ENCODE assay signal across 23 cellular contexts in the genomic region with DNA sequence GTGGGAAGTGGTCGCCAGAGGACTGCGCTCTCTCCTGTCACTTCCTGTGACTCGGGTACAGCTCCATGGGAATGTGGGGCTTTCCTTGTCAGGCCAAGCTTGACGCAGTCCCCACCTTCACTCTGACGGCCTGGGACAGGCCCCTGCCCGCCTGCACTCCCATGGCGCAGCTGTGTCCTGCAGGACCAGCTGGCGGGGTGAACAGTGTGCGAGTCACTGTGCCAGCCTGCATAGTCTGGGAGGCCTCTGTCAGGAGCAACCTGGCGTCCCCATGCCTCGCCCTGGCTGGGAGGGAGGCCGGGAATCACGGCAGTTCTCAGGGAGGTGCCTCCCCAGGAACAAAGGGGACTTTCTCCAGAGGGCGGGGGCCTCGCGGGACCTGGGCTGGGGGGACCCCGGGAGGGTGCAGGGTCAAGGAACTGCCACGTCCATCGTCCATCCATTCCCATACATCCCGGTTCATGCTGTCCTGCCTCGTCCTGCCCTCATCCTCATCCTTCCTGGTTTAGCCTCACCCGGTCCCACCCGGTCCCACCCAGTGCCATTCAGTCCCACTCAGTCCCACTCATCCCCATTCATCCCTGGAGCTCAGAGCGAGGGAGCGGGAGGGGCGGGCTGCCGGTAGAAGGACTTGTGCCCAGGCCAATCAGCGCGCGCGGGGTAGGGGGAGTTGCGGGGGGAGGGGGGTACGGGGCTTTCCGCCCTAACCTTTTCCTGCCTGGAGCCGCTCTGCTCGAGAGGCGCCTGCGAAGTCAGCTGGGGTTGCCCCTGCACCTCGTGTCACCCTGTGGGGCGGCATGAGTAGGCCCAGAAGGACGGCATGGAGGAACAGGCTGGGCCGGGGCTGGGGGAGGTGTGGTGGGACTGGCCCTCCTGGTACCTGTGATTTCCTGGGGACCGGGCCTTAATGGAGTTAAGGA. TPM values are rescaled to one million over a fixed set of nuclear protein-coding genes. Genes with fewer than 3 reads are reported as not detected.
DNase-seq lines count a peak whose midpoint lies in the region; ATAC-seq and TF ChIP-seq lines count a peak whose summit lies in the region.
"Had no signal": no experiment of that assay in that cellular context is flagged by ENCODE, and none has a peak within 500 bp of the region (broad histone marks: within the 10 kb centered on the region; RNA-seq: fewer than 3 reads in every experiment).

No MANE protein-coding gene starts in this region.

- CTCF ChIA-PET in mammary epithelial cell (lab: Charles Lee; ENCODE audit: low non-redundant PET), result no interaction called here

- H3K9ac ChIP-seq in mammary epithelial cell (ENCODE audit: insufficient read depth, low read length), result no peak overlapping the region

- H4K20me1 ChIP-seq in mammary epithelial cell (ENCODE audit: insufficient read depth, low read length), result no peaks in the 10 kb centered on the region

- in situ Hi-C loops in mammary epithelial cell (cut with MboI; ENCODE audit: low sequenced_read_pairs in 2 of 2), result loop anchor here in 1 of 2 donors (5.0 kb wide), 1 partner anchor 48 kb away; no protein-coding TSS in a partner anchor

- dilution Hi-C loops in mammary epithelial cell (cut with HindIII; ENCODE audit: low sequenced_read_pairs), result loop anchor here (5.0 to 10.0 kb wide), 5 partner anchors 43 to 630 kb away; partner anchors contain the start of genes FLYWCH2, PRSS27 and ZG16B

- BruUV-seq in mammary epithelial cell (replicated peaks; lab: Mats Ljungman, UMichigan), result no TSS peak

- WGBS in mammary epithelial cell (ENCODE audit: low coverage, missing lambda C conversion rate), result 37% methylated on average over 10 of the region's 43 CpGs
- WGBS in aorta, 2 donors, result 76 to 77% methylated on average over 33 to 43 of the region's 43 CpGs
- WGBS in body of pancreas, 2 donors, result 77 to 81% methylated on average over 30 to 36 of the region's 43 CpGs
- 65% methylated on average over 32 of the region's 43 CpGs for WGBS in suprapubic skin

- no peak for TF ChIP-seq EP300 in suprapubic skin (IDR thresholded peaks at IDR 0.05)

- DNase-seq in mammary epithelial cell, result peak; percentile 78
- no peak for DNase-seq in breast epithelium (ENCODE audit: low spot score in 2 of 2)
- peak; percentile 54 for DNase-seq in endothelial cell (ENCODE audit: low spot score)
- DNase-seq in medulla oblongata (ENCODE audit: extremely low spot score), result peak; percentile 41
- DNase-seq in aorta, result no peak
- DNase-seq in body of pancreas, result no peak
- DNase-seq in suprapubic skin (ENCODE audit: low spot score in 2 of 2), result no peak
- DNase-seq in COR-L47 (lab: John Stamatoyannopoulos, UW), result no peak
- DNase-seq: activated CD4-positive, alpha-beta T cell treated with anti-CD3 and anti-CD28 coated beads for 4 hours; activated gamma-delta T cell treated with Interleukin-2 at 50 U/mL for 16 hours; DMS153; HCEC 1CT; kidney; MG63; NCI-H2029; NCI-H526 treated with DMSO at 0.1 percent for 48 hours; stimulated activated naive CD4-positive, alpha-beta T cell treated with Interleukin-2 at 50 U/mL for 16 hours; upper lobe of right lung had no signal

- H3K4me3 Mint-ChIP-seq in endothelial cell (ENCODE audit: unreplicated experiment), result no peak overlapping the region
- H3K4me3 Mint-ChIP-seq: neural crest cell had no signal

- H2AFZ ChIP-seq in mammary epithelial cell (ENCODE audit: low read depth, low read length), result no peak overlapping the region

- intact Hi-C loops in mammary epithelial cell (cut with micrococcal nuclease) (loop anchor here (5.0 kb wide), 1 partner anchor 37 kb away; the partner anchor contains the start of gene KREMEN2), breast epithelium (cut with DNase I; ENCODE audit: low total_unique reads) (loop anchor here (10.0 kb wide), 1 partner anchor 50 kb away; no protein-coding TSS in a partner anchor), aorta (cut with DNase I) (no loop called here), body of pancreas (cut with DNase I) (no loop called here)

- peak overlapping the region; percentile 47 for H3K27ac ChIP-seq in mammary epithelial cell (ENCODE audit: insufficient read depth, low read depth, low read length)
- no peak overlapping the region for H3K27ac ChIP-seq in breast epithelium
- no peak overlapping the region for H3K27ac ChIP-seq in aorta (ENCODE audit: low read depth in 1 of 2, low read length in 2 of 2)
- H3K27ac ChIP-seq in body of pancreas, result no peak overlapping the region
- no peak overlapping the region for H3K27ac ChIP-seq in suprapubic skin
- H3K27ac ChIP-seq: BLaER1 treated with 17β-estradiol and CSF1 and Interleukin-3, amounts not matched to agents 10 nM and 100 nM; gastroesophageal sphincter; upper lobe of right lung had no signal

- H3K27me3 ChIP-seq in mammary epithelial cell (ENCODE audit: insufficient read depth, low read length) (no peaks in the 10 kb centered on the region), breast epithelium (no peaks in the 10 kb centered on the region), aorta (ENCODE audit: control insufficient read depth in 1 of 2, insufficient read depth in 2 of 2, low read length in 1 of 2) (no peaks in the 10 kb centered on the region), body of pancreas (no peaks in the 10 kb centered on the region), suprapubic skin (no peaks in the 10 kb centered on the region)
- H3K27me3 ChIP-seq: BLaER1 treated with 17β-estradiol and CSF1 and Interleukin-3, amounts not matched to agents 10 nM and 100 nM; gastroesophageal sphincter; MG63; upper lobe of right lung had no signal

- no peak overlapping the region for H3K4me3 ChIP-seq in mammary epithelial cell (replicated peaks in 1 of 3; ENCODE audit: insufficient read depth in 1 of 3, low read depth in 2 of 3, low read length in 3 of 3)
- no peak overlapping the region for H3K4me3 ChIP-seq in breast epithelium
- no peak overlapping the region for H3K4me3 ChIP-seq in aorta (ENCODE audit: low read length in 2 of 2)
- H3K4me3 ChIP-seq in body of pancreas, result no peak overlapping the region
- H3K4me3 ChIP-seq in suprapubic skin, result no peak overlapping the region
- H3K4me3 ChIP-seq: BLaER1 treated with 17β-estradiol and CSF1 and Interleukin-3, amounts not matched to agents 10 nM and 100 nM; gastroesophageal sphincter; MG63; upper lobe of right lung had no signal

- TF ChIP-seq CTCF in mammary epithelial cell (conservative IDR thresholded peaks at IDR 0.05 in 1 of 2, IDR thresholded peaks at IDR 0.05 in 1 of 2; ENCODE audit: extremely low read depth in 1 of 2, insufficient read depth in 1 of 2, low read depth in 1 of 2, low read length in 2 of 2) (no peak), breast epithelium (IDR thresholded peaks at IDR 0.05) (no peak), endothelial cell (IDR thresholded peaks at IDR 0.05; ENCODE audit: unreplicated experiment) (no peak), body of pancreas (IDR thresholded peaks at IDR 0.05) (no peak), suprapubic skin (IDR thresholded peaks at IDR 0.05) (no peak)

- peaks cover 8% of the 10 kb centered on the region for H3K27me3 Mint-ChIP-seq in endothelial cell (ENCODE audit: unreplicated experiment)

- H3K79me2 ChIP-seq in mammary epithelial cell (ENCODE audit: insufficient read depth, low read length), result peaks cover 2% of the 10 kb centered on the region

- H3K36me3 ChIP-seq in mammary epithelial cell (ENCODE audit: insufficient read depth, low read length), result no peaks in the 10 kb centered on the region
- no peaks in the 10 kb centered on the region for H3K36me3 ChIP-seq in breast epithelium
- peaks cover 0 to 6% of the 10 kb centered on the region in 2 donors for H3K36me3 ChIP-seq in aorta (ENCODE audit: control insufficient read depth in 1 of 2, insufficient read depth in 2 of 2, low read length in 1 of 2)
- H3K36me3 ChIP-seq in body of pancreas (replicated peaks in 1 of 2; ENCODE audit: insufficient read depth in 1 of 2, low read depth in 2 of 2), result no peaks in the 10 kb centered on the region
- H3K36me3 ChIP-seq in suprapubic skin, result peaks cover 16% of the 10 kb centered on the region

- H3K36me3 Mint-ChIP-seq in endothelial cell (ENCODE audit: low read depth, unreplicated experiment), result peaks cover 20% of the 10 kb centered on the region

- H3K4me1 ChIP-seq in mammary epithelial cell (ENCODE audit: insufficient read depth, low read length) (peaks cover 18% of the 10 kb centered on the region), breast epithelium (no peaks in the 10 kb centered on the region), aorta (ENCODE audit: control insufficient read depth in 1 of 2, insufficient read depth in 2 of 2, low read length in 2 of 2) (no peaks in the 10 kb centered on the region), body of pancreas (peaks cover 5% of the 10 kb centered on the region), suprapubic skin (peaks cover 18% of the 10 kb centered on the region)

- no peak overlapping the region for H3K4me2 ChIP-seq in mammary epithelial cell (ENCODE audit: insufficient read depth, low read depth, low read length)

- ATAC-seq in aorta (ENCODE audit: low FRiP score) (peak; percentile 16), body of pancreas (no peak)
- ATAC-seq: gastroesophageal sphincter, HepG2, upper lobe of right lung had no signal

- H3K9me3 Mint-ChIP-seq in endothelial cell (ENCODE audit: unreplicated experiment), result no peaks in the 10 kb centered on the region
- H3K9me3 Mint-ChIP-seq: neural crest cell had no signal

- H3K4me1 Mint-ChIP-seq in endothelial cell (ENCODE audit: unreplicated experiment), result peaks cover 11% of the 10 kb centered on the region

- no peak overlapping the region for H3K27ac Mint-ChIP-seq in endothelial cell (ENCODE audit: unreplicated experiment)

- no peaks in the 10 kb centered on the region for H3K9me3 ChIP-seq in mammary epithelial cell (replicated peaks; ENCODE audit: insufficient read depth, low read length)
- H3K9me3 ChIP-seq in breast epithelium, result no peaks in the 10 kb centered on the region
- H3K9me3 ChIP-seq in aorta (ENCODE audit: control insufficient read depth, low read length), result no peaks in the 10 kb centered on the region
- no peaks in the 10 kb centered on the region for H3K9me3 ChIP-seq in body of pancreas
- H3K9me3 ChIP-seq in suprapubic skin, result no peaks in the 10 kb centered on the region
- H3K9me3 ChIP-seq: BLaER1 treated with 17β-estradiol and CSF1 and Interleukin-3, amounts not matched to agents 10 nM and 100 nM; gastroesophageal sphincter; upper lobe of right lung had no signal

- TF ChIP-seq POLR2A in breast epithelium (IDR thresholded peaks at IDR 0.05) (no peak), body of pancreas (IDR thresholded peaks at IDR 0.05) (no peak), suprapubic skin (IDR thresholded peaks at IDR 0.05) (no peak)

RNA-seq across cellular contexts. Expression of gene FLYWCH1, which starts 13.4 kb away (rescaled TPM):
- total RNA-seq in mammary epithelial cell (10 to 100 TPM; 53.2 to 56.1 TPM), breast epithelium (10 to 100 TPM; 28.0 to 30.9 (median 28.2) TPM), endothelial cell (ENCODE audit: unreplicated experiment) (50.8 TPM), aorta (10 to 100 TPM; 40.6 to 72.4 TPM), body of pancreas (10 to 100 TPM; 24.6 to 53.7 TPM), suprapubic skin (10 to 100 TPM; 32.7 to 81.8 (median 52.1) TPM)
- polyA plus RNA-seq in mammary epithelial cell (22.3 TPM), aorta (100 to 1,000 TPM in 1 of 2 donors, 10 to 100 TPM in 1; 24.2 to 103 TPM)
- polyA minus RNA-seq in mammary epithelial cell, result 10.5 TPM

RNA-seq across cellular contexts. Expression of gene KREMEN2, which starts 38.9 kb away (rescaled TPM):
- total RNA-seq in mammary epithelial cell (under 1 TPM; 0.33 to 0.96 TPM), breast epithelium (under 1 TPM in 1 of 3 donors, not detected in 2; 0.33 TPM), endothelial cell (ENCODE audit: unreplicated experiment) (not detected), aorta (not detected), body of pancreas (1 to 10 TPM in 1 of 2 donors, not detected in 1; 6.3 TPM), suprapubic skin (1 to 10 TPM; 1.0 to 4.2 (median 3.9) TPM)
- polyA plus RNA-seq in mammary epithelial cell (0.99 TPM), aorta (not detected)
- polyA minus RNA-seq in mammary epithelial cell, result not detected
- total RNA-seq: gastroesophageal sphincter, kidney, mesenteric fat pad, upper lobe of right lung had no signal

RNA-seq across cellular contexts. Expression of gene FLYWCH2, which starts 42.1 kb away (rescaled TPM):
- total RNA-seq in mammary epithelial cell, result 10 to 100 TPM; 20.2 to 38.3 TPM
- polyA plus RNA-seq in mammary epithelial cell, result 18.4 TPM
- polyA minus RNA-seq in mammary epithelial cell, result 2.3 TPM
- total RNA-seq in breast epithelium, result 10 to 100 TPM; 36.0 to 49.2 (median 47.9) TPM
- total RNA-seq in endothelial cell (ENCODE audit: unreplicated experiment), result 24.9 TPM
- 10 to 100 TPM; 11.5 to 14.6 TPM for total RNA-seq in aorta
- polyA plus RNA-seq in aorta, result 10 to 100 TPM; 18.8 to 32.6 TPM
- 10 to 100 TPM; 23.6 to 49.1 TPM for total RNA-seq in body of pancreas
- 10 to 100 TPM; 31.5 to 42.1 (median 34.7) TPM for total RNA-seq in suprapubic skin

RNA-seq across cellular contexts. Expression of gene PAQR4, which starts 44.0 kb away (rescaled TPM):
- total RNA-seq in mammary epithelial cell, result 10 to 100 TPM in 1 of 2 donors, 1 to 10 TPM in 1; 6.8 to 21.6 TPM
- 24.1 TPM for polyA plus RNA-seq in mammary epithelial cell
- polyA minus RNA-seq in mammary epithelial cell, result 15.3 TPM
- 1 to 10 TPM; 2.0 to 4.0 (median 3.7) TPM for total RNA-seq in breast epithelium
- 11.8 TPM for total RNA-seq in endothelial cell (ENCODE audit: unreplicated experiment)
- total RNA-seq in aorta, result 1 to 10 TPM; 4.0 to 5.7 TPM
- polyA plus RNA-seq in aorta, result 1 to 10 TPM; 1.5 to 2.6 TPM
- total RNA-seq in body of pancreas, result 10 to 100 TPM in 1 of 2 donors, 1 to 10 TPM in 1; 8.8 to 13.2 TPM
- total RNA-seq in suprapubic skin, result 10 to 100 TPM in 3 of 4 donors, 1 to 10 TPM in 1; 4.7 to 19.2 (median 14.1) TPM

RNA-seq across cellular contexts. Expression of gene PKMYT1, which starts 55.1 kb away (rescaled TPM):
- total RNA-seq in mammary epithelial cell (10 to 100 TPM in 1 of 2 donors, 1 to 10 TPM in 1; 4.2 to 67.2 TPM), breast epithelium (1 to 10 TPM in 1 of 3 donors, under 1 TPM in 2; 0.66 to 1.4 (median 0.73) TPM), endothelial cell (ENCODE audit: unreplicated experiment) (12.2 TPM), aorta (1 to 10 TPM; 1.5 to 2.4 TPM), body of pancreas (under 1 TPM in 1 of 2 donors, not detected in 1; 0.26 TPM), suprapubic skin (1 to 10 TPM; 1.9 to 6.4 (median 4.7) TPM)
- polyA plus RNA-seq in mammary epithelial cell (44.5 TPM), aorta (1 to 10 TPM; 1.1 to 2.4 TPM)
- 37.9 TPM for polyA minus RNA-seq in mammary epithelial cell

Comparison
In these comparisons a context has a peak if more than half of its experiments do, and no peak if none do; other contexts are left out.
1. DNase-seq: peak in mammary epithelial cell (single experiment), endothelial cell (single experiment) and medulla oblongata (single experiment); none in breast epithelium (0 of 2), aorta (0 of 2), body of pancreas (0 of 4), suprapubic skin (0 of 2) and COR-L47 (single experiment).
2. intact Hi-C loops: an anchor here in mammary epithelial cell (5.0 kb wide) and breast epithelium (10.0 kb wide); none called in aorta and body of pancreas.